Comparison of ENCODE assay signal across 9 cellular contexts in genomic region chr5:171989276-171989675, GRCh38. TPM values are rescaled to one million over a fixed set of nuclear protein-coding genes. Genes with fewer than 3 reads are reported as not detected.
A peak's percentile ranks its signal among the peaks of the same experiment; 100 is the strongest.
DNase-seq lines count a peak whose midpoint lies in the region; ATAC-seq, FAIRE-seq and TF ChIP-seq lines count a peak whose summit lies in the region.
"Had no signal": no experiment of that assay in that cellular context is flagged by ENCODE, and none has a peak within 500 bp of the region (broad histone marks: within the 10 kb centered on the region; RNA-seq: fewer than 3 reads in every experiment).

No MANE protein-coding gene starts in this region.

- no peak for TF ChIP-seq POLR2A in GM12892 (IDR thresholded peaks at IDR 0.05; ENCODE audit: low read depth, low read length)

- no peak overlapping the region for H3K4me3 Mint-ChIP-seq in T-cell

- peak overlapping the region in 1 of 2 donors; percentile 9 for H3K27ac Mint-ChIP-seq in T-cell

- CTCF ChIA-PET in T-cell (lab: Charles Lee): interaction anchor here in 1 of 2 donors (0.7 kb wide), 1 partner anchor 18 kb away, joined by 3 read pairs; no protein-coding TSS in a partner anchor

- peak; percentile 71 for FAIRE-seq in GM12892 (lab: Jason Lieb, UNC)
- FAIRE-seq: pancreas had no signal

- POLR2A ChIA-PET in T-cell (lab: Charles Lee): no interaction called here

- DNase-seq in GM12892 (ENCODE audit: insufficient read length) (no peak), dermis blood vessel endothelial cell (peak; percentile 61), NCI-H748 (lab: John Stamatoyannopoulos, UW; ENCODE audit: unreplicated experiment) (no peak), T-cell (no peak), OCI-M2 (lab: John Stamatoyannopoulos, UW; ENCODE audit: unreplicated experiment) (no peak), SW 1271 (lab: John Stamatoyannopoulos, UW) (no peak)
- DNase-seq: pancreas had no signal

- ATAC-seq in GM21360 (IDR thresholded peaks at IDR 0.05; ENCODE audit: unreplicated experiment) (peak; percentile 82), HG03354 (IDR thresholded peaks at IDR 0.05; ENCODE audit: poor library complexity, severe bottlenecking, unreplicated experiment) (peak; percentile 78), T-cell (replicated peaks in 1 of 4) (no peak)

- no peaks in the 10 kb centered on the region for H3K27me3 Mint-ChIP-seq in T-cell

- no peaks in the 10 kb centered on the region for H3K9me3 Mint-ChIP-seq in T-cell

- H3K4me1 Mint-ChIP-seq in T-cell: peaks cover 59 to 63% (median 59%) of the 10 kb centered on the region in 3 donors

- H3K36me3 Mint-ChIP-seq in T-cell: peaks cover 47% of the 10 kb centered on the region

RNA-seq across cellular contexts. Expression of gene FBXW11, which starts 17.2 kb away (rescaled TPM):
- polyA plus RNA-seq in GM12892 (2012; ENCODE audit: missing spikeins): 24.9 TPM
- total RNA-seq in dermis blood vessel endothelial cell: 81.4 and 90.4 TPM in 2 replicates
- 10 to 100 TPM; 33.4 to 36.6 (median 34.2) TPM for total RNA-seq in T-cell

Comparison
In these comparisons a context has a peak if more than half of its experiments do, and no peak if none do; other contexts are left out.
1. ATAC-seq: peak in GM21360 (single experiment) and HG03354 (single experiment); none in T-cell (0 of 4).